17 cellular contexts compared by ENCODE assay signal in the genomic region with DNA sequence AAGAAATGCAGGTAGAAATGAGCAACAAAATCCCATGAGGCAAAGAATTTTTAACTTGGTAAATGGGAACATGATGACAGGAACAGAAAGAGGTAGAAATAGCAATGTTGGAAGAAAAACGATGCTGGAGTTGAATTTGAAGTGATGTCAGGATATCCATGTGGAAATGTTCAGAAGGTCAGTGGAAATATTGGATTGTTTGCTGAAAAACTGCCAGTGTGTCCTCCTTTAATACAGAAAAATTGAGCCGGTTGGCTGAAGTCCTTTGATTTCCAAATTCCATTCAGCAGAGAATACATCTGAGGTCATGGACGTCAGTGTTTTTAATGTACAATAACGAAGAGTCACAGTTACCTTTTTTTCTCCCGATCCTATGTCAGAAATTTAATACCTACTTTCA.
A peak's percentile ranks its signal among the peaks of the same experiment; 100 is the strongest.
DNase-seq lines count a peak whose midpoint lies in the region; ATAC-seq and TF ChIP-seq lines count a peak whose summit lies in the region.
"Had no signal": no experiment of that assay in that cellular context is flagged by ENCODE, and none has a peak within 500 bp of the region (broad histone marks: within the 10 kb centered on the region; RNA-seq: fewer than 3 reads in every experiment).

No MANE protein-coding gene starts in this region.

- H3K36me3 ChIP-seq in A673 (ENCODE audit: insufficient read depth, low read length, poor library complexity, severe bottlenecking): no peaks in the 10 kb centered on the region
- H3K36me3 ChIP-seq: HAP-1 had no signal

- no peaks in the 10 kb centered on the region for H3K9me3 ChIP-seq in A673 (ENCODE audit: low read depth, low read length, poor library complexity, severe bottlenecking)
- H3K9me3 ChIP-seq: A549, HAP-1 had no signal

- POLR2A ChIA-PET in A673 (lab: Charles Lee; ENCODE audit: low non-redundant PET): no interaction called here

- TF ChIP-seq CTCF in A673 (conservative IDR thresholded peaks at IDR 0.05; ENCODE audit: low read depth, low read length): no peak

- no peak overlapping the region for H3K4me3 ChIP-seq in A673 (ENCODE audit: low read depth, low read length, poor library complexity, severe bottlenecking)
- H3K4me3 ChIP-seq: A549, HAP-1 had no signal

- CTCF ChIA-PET in A673 (lab: Charles Lee): no interaction called here

- intact Hi-C loops in Right ventricle myocardium superior (cut with DNase I) (no loop called here), left cardiac atrium (cut with DNase I) (no loop called here), A673 (cut with micrococcal nuclease; ENCODE audit: unreplicated experiment) (no loop called here)

- H3K27me3 ChIP-seq in A673 (replicated peaks; ENCODE audit: insufficient read depth, low read depth, low read length, poor library complexity): no peaks in the 10 kb centered on the region

- ATAC-seq in Right ventricle myocardium superior (ENCODE audit: poor library complexity) (peak; percentile 78), left cardiac atrium (no peak), left lobe of liver (peak; percentile 70)
- ATAC-seq: A549 had no signal

- DNase-seq in Right ventricle myocardium superior (no peak), left cardiac atrium (no peak), cerebellum (ENCODE audit: low spot score) (peak; percentile 21), left lobe of liver (ENCODE audit: low spot score) (no peak), DMS114 treated with DMSO at 0.1 percent for 48 hours (lab: John Stamatoyannopoulos, UW; ENCODE audit: unreplicated experiment) (no peak), A673 (ENCODE audit: low spot score) (no peak)
- DNase-seq: 8988T; Calu3; CD4-positive, alpha-beta memory T cell; COR-L47; DMS153; DND-41; GDM1; GOT3; HFFc6 had no signal

- no peaks in the 10 kb centered on the region for H3K4me1 ChIP-seq in A673 (ENCODE audit: insufficient read depth, low read length, poor library complexity, severe bottlenecking)
- H3K4me1 ChIP-seq: A549, HAP-1 had no signal

- no TSS peak for BruUV-seq in A673 (replicated peaks; lab: Mats Ljungman, UMichigan)

- no peak overlapping the region for H3K27ac ChIP-seq in A673 (ENCODE audit: low read depth, low read length, poor library complexity, severe bottlenecking)
- H3K27ac ChIP-seq: A549 had no signal

Comparison
In these comparisons a context has a peak if more than half of its experiments do, and no peak if none do; other contexts are left out.
1. ATAC-seq: peak in Right ventricle myocardium superior (single experiment) and left lobe of liver (single experiment); none in left cardiac atrium (0 of 2).